23 cellular contexts compared by ENCODE assay signal in genomic region chr1:50599546-50599945, GRCh38.
DNase-seq lines count a peak whose midpoint lies in the region; ATAC-seq, FAIRE-seq and TF ChIP-seq lines count a peak whose summit lies in the region.
"Had no signal": no experiment of that assay in that cellular context is flagged by ENCODE, and none has a peak within 500 bp of the region (broad histone marks: within the 10 kb centered on the region; RNA-seq: fewer than 3 reads in every experiment).

No MANE protein-coding gene starts in this region.

- TF ChIP-seq EP300 in A549 (IDR thresholded peaks at IDR 0.05) (no peak), K562 (IDR thresholded peaks at IDR 0.05; ENCODE audit: low read length) (no peak)

- ATAC-seq in A549 (no peak), K562 (no peak), HG03565 (IDR thresholded peaks at IDR 0.05; ENCODE audit: unreplicated experiment) (no peak), HG02852 (IDR thresholded peaks at IDR 0.05; ENCODE audit: unreplicated experiment) (no peak)
- ATAC-seq: CD8-positive, alpha-beta T cell had no signal

- intact Hi-C loops in K562 (cut with micrococcal nuclease), result no loop called here
- intact Hi-C loops in activated T-helper 1 cell treated with anti-CD3 and anti-CD28 coated beads, Interleukin-12 subunit alpha, Interleukin-12 subunit beta, Interleukin-2, Interleukin-4 antibody, amounts not matched to agents 30 ng/mL and 10 ng/mL and 1 ng/mL, durations not matched to agents 14 hours and 24 hours and 36 hours (cut with micrococcal nuclease), result no loop called here

- H3K27me3 ChIP-seq in Karpas-422 (ENCODE audit: low read length) (no peaks in the 10 kb centered on the region), K562 (ENCODE audit: control insufficient read depth in 2 of 2, insufficient read depth in 2 of 2, low read length in 2 of 2) (no peaks in the 10 kb centered on the region)
- H3K27me3 ChIP-seq: BLaER1 treated with 17β-estradiol and CSF1 and Interleukin-3, amounts not matched to agents 10 nM and 100 nM had no signal

- H3K9me1 ChIP-seq in K562 (ENCODE audit: control insufficient read depth, insufficient read depth, low read length), result no peaks in the 10 kb centered on the region

- H3K9ac ChIP-seq in Karpas-422 (ENCODE audit: low read length) (no peak overlapping the region), K562 (ENCODE audit: insufficient read depth in 1 of 2, low read depth in 2 of 2, low read length in 2 of 2) (no peak overlapping the region)
- H3K9ac ChIP-seq: BLaER1 treated with 17β-estradiol and CSF1 and Interleukin-3, amounts not matched to agents 10 nM and 100 nM had no signal

- CTCF ChIA-PET in A549 (lab: Yijun Ruan, JAX), result no interaction called here
- CTCF ChIA-PET in K562 (lab: Yijun Ruan, JAX; ENCODE audit: low intra/inter-chr PET ratio), result no interaction called here

- H4K20me1 ChIP-seq in Karpas-422 (ENCODE audit: insufficient read depth, low read depth, low read length), result no peaks in the 10 kb centered on the region
- H4K20me1 ChIP-seq in K562 (replicated peaks; ENCODE audit: control insufficient read depth, insufficient read depth, low read length), result no peaks in the 10 kb centered on the region
- H4K20me1 ChIP-seq: BLaER1 treated with 17β-estradiol and CSF1 and Interleukin-3, amounts not matched to agents 10 nM and 100 nM had no signal

- H3K27ac Mint-ChIP-seq in activated T-helper 1 cell treated with anti-CD3 and anti-CD28 coated beads, Interleukin-12 subunit alpha, Interleukin-12 subunit beta, Interleukin-2, Interleukin-4 antibody, amounts not matched to agents 30 ng/mL and 10 ng/mL and 1 ng/mL, durations not matched to agents 14 hours and 24 hours and 36 hours, result no peak overlapping the region
- H3K27ac Mint-ChIP-seq: B cell; CD4-positive, alpha-beta T cell; CD8-positive, alpha-beta T cell had no signal

- no TSS peak for BruUV-seq in K562 (replicated peaks; lab: Mats Ljungman, UMichigan)

- H3K27me3 Mint-ChIP-seq in activated T-helper 1 cell treated with anti-CD3 and anti-CD28 coated beads, Interleukin-12 subunit alpha, Interleukin-12 subunit beta, Interleukin-2, Interleukin-4 antibody, amounts not matched to agents 30 ng/mL and 10 ng/mL and 1 ng/mL, durations not matched to agents 14 hours and 24 hours and 36 hours (ENCODE audit: insufficient read depth), result no peaks in the 10 kb centered on the region
- H3K27me3 Mint-ChIP-seq: B cell; CD4-positive, alpha-beta T cell had no signal

- H3K9me3 ChIP-seq in A549 (no peaks in the 10 kb centered on the region), Karpas-422 (ENCODE audit: low read length) (no peaks in the 10 kb centered on the region), K562 (replicated peaks; ENCODE audit: control insufficient read depth, insufficient read depth, low read depth, low read length) (no peaks in the 10 kb centered on the region)
- H3K9me3 ChIP-seq: BLaER1 treated with 17β-estradiol and CSF1 and Interleukin-3, amounts not matched to agents 10 nM and 100 nM; Caco-2 had no signal

- in situ Hi-C loops in K562 (cut with MboI), result no loop called here

- no peaks in the 10 kb centered on the region for H3K4me1 Mint-ChIP-seq in activated T-helper 1 cell treated with anti-CD3 and anti-CD28 coated beads, Interleukin-12 subunit alpha, Interleukin-12 subunit beta, Interleukin-2, Interleukin-4 antibody, amounts not matched to agents 30 ng/mL and 10 ng/mL and 1 ng/mL, durations not matched to agents 14 hours and 24 hours and 36 hours (ENCODE audit: low read depth)
- H3K4me1 Mint-ChIP-seq: B cell had no signal

- H3K36me3 ChIP-seq in Karpas-422 (ENCODE audit: insufficient read depth, low read length), result no peaks in the 10 kb centered on the region
- H3K36me3 ChIP-seq in K562 (ENCODE audit: control insufficient read depth, insufficient read depth, low read length), result peaks cover 14% of the 10 kb centered on the region; the same call in 1 of the 3 replicates

- H3K4me3 ChIP-seq in A549 (no peak overlapping the region), Karpas-422 (ENCODE audit: low read length) (no peak overlapping the region), K562 (no peak overlapping the region)
- H3K4me3 ChIP-seq: BLaER1 treated with 17β-estradiol and CSF1 and Interleukin-3, amounts not matched to agents 10 nM and 100 nM had no signal

- no peak overlapping the region for H3K4me2 ChIP-seq in A549
- H3K4me2 ChIP-seq in Karpas-422 (ENCODE audit: low read depth, low read length, poor library complexity, severe bottlenecking), result peak overlapping the region; percentile 21
- no peak overlapping the region for H3K4me2 ChIP-seq in K562 (ENCODE audit: insufficient read depth, low read length)
- H3K4me2 ChIP-seq: BLaER1 treated with 17β-estradiol and CSF1 and Interleukin-3, amounts not matched to agents 10 nM and 100 nM had no signal

- no peak for DNase-seq in A549 (ENCODE audit: low read depth in 1 of 2, low spot score in 1 of 2)
- no peak for DNase-seq in GM18507 (ENCODE audit: extremely low spot score, insufficient read length, low read depth)
- no peak for DNase-seq in Karpas-422
- no peak for DNase-seq in K562 (ENCODE audit: extremely low read depth in 1 of 4, low spot score in 3 of 4)
- DNase-seq in activated T-helper 1 cell treated with anti-CD3 and anti-CD28 coated beads, Interleukin-12 subunit alpha, Interleukin-12 subunit beta, Interleukin-2, Interleukin-4 antibody, amounts not matched to agents 30 ng/mL and 10 ng/mL and 1 ng/mL, durations not matched to agents 14 hours and 24 hours and 36 hours (ENCODE audit: low spot score), result no peak
- DNase-seq in inferior parietal cortex (ENCODE audit: extremely low spot score), result no peak
- DNase-seq: 8988T; AML-193; Caco-2; Calu3; CD4-positive, alpha-beta T cell; CD8-positive, alpha-beta T cell; DMS79 treated with DMSO at 0.1 percent for 48 hours; GF-D8 had no signal

- TF ChIP-seq CTCF in A549 (IDR thresholded peaks at IDR 0.05), result no peak
- TF ChIP-seq CTCF in K562 (IDR thresholded peaks at IDR 0.05 in 2 of 3, conservative IDR thresholded peaks at IDR 0.05 in 1 of 3; ENCODE audit: insufficient read depth in 2 of 3, low read depth in 1 of 3, low read length in 3 of 3), result no peak

- no peak overlapping the region for H3K27ac ChIP-seq in A549
- H3K27ac ChIP-seq in Karpas-422 (ENCODE audit: low read length), result peak overlapping the region; percentile 65
- H3K27ac ChIP-seq in K562 (ENCODE audit: extremely low read depth, low read depth, low read length), result no peak overlapping the region
- H3K27ac ChIP-seq: BLaER1 treated with 17β-estradiol and CSF1 and Interleukin-3, amounts not matched to agents 10 nM and 100 nM; C4-2B had no signal

- H3K9me2 ChIP-seq in Karpas-422 (replicated peaks; ENCODE audit: insufficient read depth, low read length), result no peaks in the 10 kb centered on the region

- TF ChIP-seq RAD21 in A549 (conservative IDR thresholded peaks at IDR 0.05 in 1 of 2, IDR thresholded peaks at IDR 0.05 in 1 of 2) (no peak), K562 (CRISPR knock-in tag; conservative IDR thresholded peaks at IDR 0.05 in 1 of 2, IDR thresholded peaks at IDR 0.05 in 1 of 2) (no peak)

- peaks cover 5% of the 10 kb centered on the region; the same call in 1 of the 2 replicates for H3K79me2 ChIP-seq in Karpas-422 (ENCODE audit: low read length)
- H3K79me2 ChIP-seq in K562 (ENCODE audit: control insufficient read depth, insufficient read depth, low read length), result no peaks in the 10 kb centered on the region

- FAIRE-seq in A549 (lab: Jason Lieb, UNC) (no peak), GM18507 (lab: Jason Lieb, UNC) (peak; percentile 5), K562 (lab: Jason Lieb, UNC) (no peak)
- FAIRE-seq: A204.1, D721Med, G401.6, GM12891 had no signal

- no peak overlapping the region for H3K4me3 Mint-ChIP-seq in activated T-helper 1 cell treated with anti-CD3 and anti-CD28 coated beads, Interleukin-12 subunit alpha, Interleukin-12 subunit beta, Interleukin-2, Interleukin-4 antibody, amounts not matched to agents 30 ng/mL and 10 ng/mL and 1 ng/mL, durations not matched to agents 14 hours and 24 hours and 36 hours
- H3K4me3 Mint-ChIP-seq: B cell; CD4-positive, alpha-beta T cell; CD8-positive, alpha-beta T cell had no signal

- peaks cover 3% of the 10 kb centered on the region for H3K36me3 Mint-ChIP-seq in activated T-helper 1 cell treated with anti-CD3 and anti-CD28 coated beads, Interleukin-12 subunit alpha, Interleukin-12 subunit beta, Interleukin-2, Interleukin-4 antibody, amounts not matched to agents 30 ng/mL and 10 ng/mL and 1 ng/mL, durations not matched to agents 14 hours and 24 hours and 36 hours (ENCODE audit: low read depth)

- H2AFZ ChIP-seq in Karpas-422 (ENCODE audit: low read length) (no peak overlapping the region), K562 (ENCODE audit: low read depth, low read length) (no peak overlapping the region)

- H3K9me3 Mint-ChIP-seq in activated T-helper 1 cell treated with anti-CD3 and anti-CD28 coated beads, Interleukin-12 subunit alpha, Interleukin-12 subunit beta, Interleukin-2, Interleukin-4 antibody, amounts not matched to agents 30 ng/mL and 10 ng/mL and 1 ng/mL, durations not matched to agents 14 hours and 24 hours and 36 hours, result no peaks in the 10 kb centered on the region
- H3K9me3 Mint-ChIP-seq: CD4-positive, alpha-beta T cell; CD8-positive, alpha-beta T cell had no signal

- POLR2A ChIA-PET in A549 (lab: Yijun Ruan, JAX), result no interaction called here
- POLR2A ChIA-PET in K562 (lab: Yijun Ruan, JAX), result interaction anchor here (0.9 kb wide), 1 partner anchor 13 kb away, joined by 3 read pairs; no protein-coding TSS in a partner anchor

- peaks cover 13% of the 10 kb centered on the region; the same call in 1 of the 3 replicates for H3K4me1 ChIP-seq in A549
- peaks cover 28% of the 10 kb centered on the region for H3K4me1 ChIP-seq in Karpas-422 (ENCODE audit: low read length)
- no peaks in the 10 kb centered on the region for H3K4me1 ChIP-seq in K562 (replicated peaks in 1 of 2; ENCODE audit: control insufficient read depth in 2 of 2, insufficient read depth in 2 of 2, low read length in 2 of 2)
- H3K4me1 ChIP-seq: Caco-2 had no signal

- no peak for TF ChIP-seq POLR2A in A549 (IDR thresholded peaks at IDR 0.05; ENCODE audit: low read length)
- no peak for TF ChIP-seq POLR2A in K562 (conservative IDR thresholded peaks at IDR 0.05)

TF ChIP-seq in A549, 52 proteins besides CTCF, POLR2A, EP300 and RAD21:
- TF ChIP-seq CHD2 (IDR thresholded peaks at IDR 0.05; ENCODE audit: low read length, partially characterized antibody) (no peak), MAFK (IDR thresholded peaks at IDR 0.05; ENCODE audit: partially characterized antibody) (peak; percentile 76)

TF ChIP-seq in K562, 482 proteins besides CTCF, POLR2A, EP300 and RAD21 (continues in another document):
- TF ChIP-seq HNRNPL (IDR thresholded peaks at IDR 0.05; ENCODE audit: low read depth, low read length), result no peak
- no peak for TF ChIP-seq SREBF1 (IDR thresholded peaks at IDR 0.05; ENCODE audit: borderline replicate concordance, low read depth, low read length)
- no peak for TF ChIP-seq MTA3 (IDR thresholded peaks at IDR 0.05; ENCODE audit: borderline replicate concordance)
- TF ChIP-seq ZNF316 (IDR thresholded peaks at IDR 0.05), result peak; percentile 90
- TF ChIP-seq FOSL1 (tag; conservative IDR thresholded peaks at IDR 0.05), result no peak
- no peak for TF ChIP-seq FOXJ3 (CRISPR knock-in tag; IDR thresholded peaks at IDR 0.05)
- no peak for TF ChIP-seq ZNF778 (CRISPR knock-in tag; IDR thresholded peaks at IDR 0.05)
- TF ChIP-seq HDAC6 (IDR thresholded peaks at IDR 0.05; ENCODE audit: low read depth, low read length), result no peak
- TF ChIP-seq HSF4 (CRISPR knock-in tag; IDR thresholded peaks at IDR 0.05; ENCODE audit: borderline replicate concordance), result no peak

Comparison
In these comparisons a context has a peak if more than half of its experiments do, and no peak if none do; other contexts are left out.
1. Of the 35 proteins assayed by ChIP-seq in both K562 and A549: peak only in K562: none; only in A549: none; in both: MAFK; in neither: 34.